17 cellular contexts compared by ENCODE assay signal in the genomic region with DNA sequence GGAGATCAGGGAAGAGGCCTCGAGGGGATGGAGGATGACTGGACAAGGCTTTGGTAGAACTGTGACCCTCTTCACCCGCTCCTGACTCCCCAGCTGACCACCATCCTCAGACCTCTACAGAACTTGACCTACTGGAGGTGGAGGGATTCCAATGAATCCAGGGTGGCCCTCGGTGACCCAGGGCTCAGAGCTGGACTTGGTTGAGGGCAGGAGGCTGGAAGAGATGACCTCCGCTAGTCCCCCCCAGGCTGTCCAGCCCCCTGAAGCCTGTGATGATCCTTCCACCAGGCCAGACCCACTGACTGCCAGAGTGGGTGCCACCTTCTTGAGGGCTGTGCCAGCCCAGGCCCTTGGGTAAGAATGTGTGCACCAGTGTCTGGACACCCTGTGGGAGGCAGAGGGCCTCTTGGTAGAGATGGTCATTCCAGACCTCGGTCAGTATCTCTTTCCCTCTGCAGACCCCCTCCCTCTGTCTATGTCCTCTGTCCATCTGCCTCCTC. TPM values are rescaled to one million over a fixed set of nuclear protein-coding genes. Genes with fewer than 3 reads are reported as not detected.
A peak's percentile ranks its signal among the peaks of the same experiment; 100 is the strongest.
DNase-seq lines count a peak whose midpoint lies in the region; ATAC-seq and TF ChIP-seq lines count a peak whose summit lies in the region.
"Had no signal": no experiment of that assay in that cellular context is flagged by ENCODE, and none has a peak within 500 bp of the region (broad histone marks: within the 10 kb centered on the region; RNA-seq: fewer than 3 reads in every experiment).

No MANE protein-coding gene starts in this region.

- peaks cover 26% of the 10 kb centered on the region for H3K4me1 ChIP-seq in hepatocyte (ENCODE audit: insufficient read depth)
- H3K4me1 ChIP-seq in uterus = no peaks in the 10 kb centered on the region
- H3K4me1 ChIP-seq in prostate gland (replicated peaks) = no peaks in the 10 kb centered on the region
- H3K4me1 ChIP-seq: BE2C, HAP-1 had no signal

- DNase-seq in chondrocyte (ENCODE audit: low spot score) = peak; percentile 54
- no peak for DNase-seq in hepatocyte (ENCODE audit: low spot score)
- peak; percentile 71 for DNase-seq in posterior vena cava (ENCODE audit: low spot score)
- DNase-seq in uterus = no peak
- no peak for DNase-seq in activated CD8-positive, alpha-beta memory T cell treated with anti-CD3 and anti-CD28 coated beads, Interleukin-2, amount 50 U/mL, for 48 hours
- no peak for DNase-seq in prostate gland (ENCODE audit: low spot score)
- DNase-seq: ACHN; BE2C; C1 segment of cervical spinal cord; CD4-positive, CD25-positive, alpha-beta regulatory T cell; CD8-positive, alpha-beta memory T cell; COR-L47; DMS153; DMS79 treated with DMSO at 0.1 percent for 48 hours; GF-D8 had no signal

- no peak for ATAC-seq in HG03342 (IDR thresholded peaks at IDR 0.05; ENCODE audit: unreplicated experiment)

- no peaks in the 10 kb centered on the region for H3K9me3 Mint-ChIP-seq in chondrocyte (ENCODE audit: low read depth)
- H3K9me3 Mint-ChIP-seq: CD4-positive, CD25-positive, alpha-beta regulatory T cell; CD8-positive, alpha-beta memory T cell had no signal

- H3K79me2 ChIP-seq in hepatocyte = no peaks in the 10 kb centered on the region

- H3K27ac Mint-ChIP-seq in chondrocyte (ENCODE audit: unreplicated experiment) = no peak overlapping the region
- H3K27ac Mint-ChIP-seq: CD4-positive, CD25-positive, alpha-beta regulatory T cell had no signal

- WGBS in hepatocyte (ENCODE audit: low lambda C conversion rate, missing lambda C conversion rate) = 94% methylated on average over 5 of the region's 5 CpGs
- 97% methylated on average over 5 of the region's 5 CpGs for WGBS in prostate gland

- H3K27ac ChIP-seq in hepatocyte (peak overlapping the region; percentile 17), uterus (peak overlapping the region; percentile 38 to 89), prostate gland (no peak overlapping the region)

- H2AFZ ChIP-seq in hepatocyte = no peak overlapping the region

- H3K27me3 ChIP-seq in hepatocyte = no peaks in the 10 kb centered on the region
- H3K27me3 ChIP-seq in uterus = no peaks in the 10 kb centered on the region
- no peaks in the 10 kb centered on the region for H3K27me3 ChIP-seq in prostate gland (replicated peaks; ENCODE audit: insufficient read depth)
- H3K27me3 ChIP-seq: BE2C had no signal

- H3K36me3 Mint-ChIP-seq in chondrocyte (ENCODE audit: low read depth) = no peaks in the 10 kb centered on the region
- H3K36me3 Mint-ChIP-seq: CD4-positive, CD25-positive, alpha-beta regulatory T cell had no signal

- TF ChIP-seq POLR2A in uterus (IDR thresholded peaks at IDR 0.05) (no peak), prostate gland (IDR thresholded peaks at IDR 0.05) (no peak)

- no peak for TF ChIP-seq CTCF in chondrocyte (IDR thresholded peaks at IDR 0.05)
- no peak for TF ChIP-seq CTCF in hepatocyte (IDR thresholded peaks at IDR 0.05; ENCODE audit: poor library complexity)
- TF ChIP-seq CTCF in uterus (IDR thresholded peaks at IDR 0.05) = no peak
- TF ChIP-seq CTCF in prostate gland (IDR thresholded peaks at IDR 0.05) = no peak

- H4K20me1 ChIP-seq in hepatocyte (ENCODE audit: insufficient read depth, poor library complexity, severe bottlenecking) = no peaks in the 10 kb centered on the region

- no peaks in the 10 kb centered on the region for H3K9me3 ChIP-seq in hepatocyte (ENCODE audit: low read depth)
- no peaks in the 10 kb centered on the region for H3K9me3 ChIP-seq in uterus
- no peaks in the 10 kb centered on the region for H3K9me3 ChIP-seq in prostate gland
- H3K9me3 ChIP-seq: BE2C, HAP-1 had no signal

- H3K27me3 Mint-ChIP-seq in chondrocyte (ENCODE audit: low read depth) = no peaks in the 10 kb centered on the region
- H3K27me3 Mint-ChIP-seq: CD4-positive, CD25-positive, alpha-beta regulatory T cell; CD8-positive, alpha-beta memory T cell had no signal

- no peaks in the 10 kb centered on the region for H3K9me2 ChIP-seq in hepatocyte (replicated peaks; ENCODE audit: insufficient read depth)

- H3K4me3 Mint-ChIP-seq in chondrocyte (ENCODE audit: unreplicated experiment) = no peak overlapping the region
- H3K4me3 Mint-ChIP-seq: CD4-positive, CD25-positive, alpha-beta regulatory T cell; CD8-positive, alpha-beta memory T cell had no signal

- H3K36me3 ChIP-seq in hepatocyte (replicated peaks; ENCODE audit: insufficient read depth, low read depth) = no peaks in the 10 kb centered on the region
- no peaks in the 10 kb centered on the region for H3K36me3 ChIP-seq in uterus
- no peaks in the 10 kb centered on the region for H3K36me3 ChIP-seq in prostate gland
- H3K36me3 ChIP-seq: BE2C, HAP-1 had no signal

- H3K4me3 ChIP-seq in hepatocyte (no peak overlapping the region), uterus (no peak overlapping the region), prostate gland (no peak overlapping the region)
- H3K4me3 ChIP-seq: HAP-1 had no signal

- H3K4me2 ChIP-seq in hepatocyte = no peak overlapping the region

- H3K4me1 Mint-ChIP-seq in chondrocyte (ENCODE audit: low read depth) = peaks cover 9% of the 10 kb centered on the region
- H3K4me1 Mint-ChIP-seq: CD4-positive, CD25-positive, alpha-beta regulatory T cell; CD8-positive, alpha-beta memory T cell had no signal

- intact Hi-C loops in posterior vena cava (cut with DNase I) = no loop called here
- intact Hi-C loops in uterus (cut with DNase I; ENCODE audit: low total_unique reads) = no loop called here
- intact Hi-C loops in prostate gland (cut with DNase I) = no loop called here

RNA-seq across cellular contexts. Expression of gene ATP1B1, which starts 44.9 kb away (rescaled TPM):
- total RNA-seq in chondrocyte (104 to 225 TPM (median 105 TPM) in 3 replicates), hepatocyte (362 and 379 TPM in 2 replicates), posterior vena cava (10 to 100 TPM; 17.2 to 20.8 TPM), uterus (100 to 1,000 TPM in 3 of 4 donors, 10 to 100 TPM in 1; 52.6 to 210 (median 111) TPM), prostate gland (100 to 1,000 TPM in 1 of 2 donors, 10 to 100 TPM in 1; 59.4 to 139 TPM)
- polyA plus RNA-seq in hepatocyte = 123 and 128 TPM in 2 replicates

Comparison
In these comparisons a context has a peak if more than half of its experiments do, and no peak if none do; other contexts are left out.
1. DNase-seq: peak in chondrocyte (single experiment) and posterior vena cava (single experiment); none in hepatocyte (single experiment), uterus (0 of 2), activated CD8-positive, alpha-beta memory T cell treated with anti-CD3 and anti-CD28 coated beads, Interleukin-2, amount 50 U/mL, for 48 hours (single experiment) and prostate gland (single experiment).
2. H3K27ac ChIP-seq: peak in hepatocyte (single experiment) and uterus (2 of 2); none in prostate gland (0 of 2).